Comparison of ENCODE assay signal across 23 cellular contexts in genomic region chr5:77866198-77866597, GRCh38.
DNase-seq lines count a peak whose midpoint lies in the region; ATAC-seq, FAIRE-seq and TF ChIP-seq lines count a peak whose summit lies in the region.
"Had no signal": no experiment of that assay in that cellular context is flagged by ENCODE, and none has a peak within 500 bp of the region (broad histone marks: within the 10 kb centered on the region; RNA-seq: fewer than 3 reads in every experiment).

No MANE protein-coding gene starts in this region.

- H3K4ac ChIP-seq in neuronal stem cell (ENCODE audit: low read length) = no peak overlapping the region

- no peaks in the 10 kb centered on the region for H3K79me1 ChIP-seq in neuronal stem cell (ENCODE audit: low read depth, low read length)

- H3K4me3 Mint-ChIP-seq in stimulated activated effector memory CD8-positive, alpha-beta T cell treated with anti-CD3 and anti-CD28 coated beads, Interleukin-12 subunit alpha, Interleukin-12 subunit beta, amount 100 ng/mL, for 72 hours = no peak overlapping the region
- H3K4me3 Mint-ChIP-seq: CD4-positive, alpha-beta T cell; CD8-positive, alpha-beta T cell had no signal

- H3K27ac Mint-ChIP-seq in stimulated activated effector memory CD8-positive, alpha-beta T cell treated with anti-CD3 and anti-CD28 coated beads, Interleukin-12 subunit alpha, Interleukin-12 subunit beta, amount 100 ng/mL, for 72 hours = no peak overlapping the region
- H3K27ac Mint-ChIP-seq: CD4-positive, alpha-beta T cell; CD8-positive, alpha-beta T cell had no signal

- no peaks in the 10 kb centered on the region for H3K4me1 Mint-ChIP-seq in stimulated activated effector memory CD8-positive, alpha-beta T cell treated with anti-CD3 and anti-CD28 coated beads, Interleukin-12 subunit alpha, Interleukin-12 subunit beta, amount 100 ng/mL, for 72 hours

- in situ Hi-C loops in transverse colon (cut with MboI; ENCODE audit: low pct_ligation_motif_present in 1 of 4, low pct_unique_long_range_greater_than_20kb in 1 of 4, low sequenced_read_pairs in 3 of 4) = no loop called here

- no peak for TF ChIP-seq EP300 in SK-N-SH (IDR thresholded peaks at IDR 0.05; ENCODE audit: borderline replicate concordance in 1 of 2, low read depth in 1 of 2, low read length in 1 of 2)
- TF ChIP-seq EP300 in transverse colon (IDR thresholded peaks at IDR 0.05; ENCODE audit: low read depth) = no peak

- H3K4me3 ChIP-seq in SK-N-SH (ENCODE audit: low read depth in 2 of 2, low read length in 1 of 2) (no peak overlapping the region), neuronal stem cell (ENCODE audit: low read length in 2 of 2) (no peak overlapping the region), transverse colon (no peak overlapping the region)
- H3K4me3 ChIP-seq: BLaER1 had no signal

- TF ChIP-seq POLR2A in transverse colon (IDR thresholded peaks at IDR 0.05) = no peak

- CTCF ChIA-PET in SK-N-SH (lab: Yijun Ruan, JAX) = no interaction called here

- H3K9me3 ChIP-seq in SK-N-SH = no peaks in the 10 kb centered on the region
- no peaks in the 10 kb centered on the region for H3K9me3 ChIP-seq in neuronal stem cell (replicated peaks in 1 of 2; ENCODE audit: control insufficient read depth in 2 of 2, insufficient read depth in 1 of 2, low read depth in 1 of 2, low read length in 2 of 2)
- H3K9me3 ChIP-seq in transverse colon = no peaks in the 10 kb centered on the region
- H3K9me3 ChIP-seq: BE2C, BLaER1, Caco-2 had no signal

- H2BK15ac ChIP-seq in neuronal stem cell (ENCODE audit: low read length) = no peak overlapping the region

- H3F3A ChIP-seq in SK-N-SH (replicated peaks; ENCODE audit: insufficient read depth) = no peaks in the 10 kb centered on the region

- no peak for TF ChIP-seq CTCF in SK-N-SH (IDR thresholded peaks at IDR 0.05)
- TF ChIP-seq CTCF in transverse colon (IDR thresholded peaks at IDR 0.05) = no peak

- no peak overlapping the region for H2AK5ac ChIP-seq in neuronal stem cell (ENCODE audit: low read depth, low read length)

- no peaks in the 10 kb centered on the region for H3K27me3 ChIP-seq in SK-N-SH (ENCODE audit: insufficient read depth)
- H3K27me3 ChIP-seq in neuronal stem cell (ENCODE audit: control insufficient read depth in 3 of 3, insufficient read depth in 3 of 3, low read depth in 1 of 3, low read length in 3 of 3) = peaks cover 0 to 87% (median 0%) of the 10 kb centered on the region in 3 experiments
- no peaks in the 10 kb centered on the region for H3K27me3 ChIP-seq in transverse colon
- H3K27me3 ChIP-seq: BE2C, BLaER1 had no signal

- no peak overlapping the region for H2AFZ ChIP-seq in SK-N-SH (ENCODE audit: low read depth)
- H2AFZ ChIP-seq in neuronal stem cell (ENCODE audit: low read length) = no peak overlapping the region

- H3K27ac ChIP-seq in SK-N-SH (ENCODE audit: low read depth in 2 of 2, low read length in 1 of 2) (no peak overlapping the region), neuronal stem cell (replicated peaks; ENCODE audit: low read length) (no peak overlapping the region), transverse colon (no peak overlapping the region)
- H3K27ac ChIP-seq: BLaER1 had no signal

- H3K4me2 ChIP-seq in SK-N-SH (no peak overlapping the region), neuronal stem cell (ENCODE audit: insufficient read depth, low read length, poor library complexity, severe bottlenecking) (no peak overlapping the region)
- H3K4me2 ChIP-seq: BLaER1 had no signal

- H3K9me2 ChIP-seq in SK-N-SH = no peaks in the 10 kb centered on the region

- H3K79me2 ChIP-seq in SK-N-SH (ENCODE audit: insufficient read depth) = no peaks in the 10 kb centered on the region

- peak overlapping the region; percentile 55 for H3K18ac ChIP-seq in neuronal stem cell (ENCODE audit: low read length)

- DNase-seq in SK-N-SH (peak; percentile 22), HTR-8/SVneo (ENCODE audit: insufficient read length, low spot score) (no peak), neuronal stem cell (ENCODE audit: low spot score) (no peak), transverse colon (no peak), GM19240 (ENCODE audit: insufficient read length, low spot score) (no peak), SKM-1 (lab: John Stamatoyannopoulos, UW; ENCODE audit: unreplicated experiment) (no peak)
- no peak for DNase-seq in stimulated activated effector memory CD8-positive, alpha-beta T cell treated with anti-CD3 and anti-CD28 coated beads, Interleukin-12 subunit alpha, Interleukin-12 subunit beta, amount 100 ng/mL, for 72 hours (ENCODE audit: low spot score in 2 of 2)
- DNase-seq: 8988T; ACHN; BE2C; C1 segment of cervical spinal cord; Caco-2; Calu3; CD4-positive, alpha-beta T cell; CD8-positive, alpha-beta T cell; DMS79 treated with DMSO at 0.1 percent for 48 hours; GF-D8 had no signal

- no peaks in the 10 kb centered on the region for H3K36me3 ChIP-seq in SK-N-SH (replicated peaks in 1 of 2; ENCODE audit: control insufficient read depth in 1 of 2, insufficient read depth in 2 of 2, low read length in 1 of 2)
- no peaks in the 10 kb centered on the region for H3K36me3 ChIP-seq in neuronal stem cell (replicated peaks in 1 of 2; ENCODE audit: control insufficient read depth in 2 of 2, insufficient read depth in 2 of 2, low read length in 2 of 2)
- no peaks in the 10 kb centered on the region for H3K36me3 ChIP-seq in transverse colon
- H3K36me3 ChIP-seq: BE2C, BLaER1 had no signal

- intact Hi-C loops in transverse colon (cut with DNase I; ENCODE audit: low total_unique reads) = no loop called here

- no peaks in the 10 kb centered on the region for H3K36me3 Mint-ChIP-seq in stimulated activated effector memory CD8-positive, alpha-beta T cell treated with anti-CD3 and anti-CD28 coated beads, Interleukin-12 subunit alpha, Interleukin-12 subunit beta, amount 100 ng/mL, for 72 hours
- H3K36me3 Mint-ChIP-seq: CD8-positive, alpha-beta T cell had no signal

- no peak overlapping the region for H3K23ac ChIP-seq in neuronal stem cell (ENCODE audit: low read depth, low read length, poor library complexity)

- ATAC-seq in SK-N-SH treated with all-trans-retinoic acid at 6 μM for 48 hours = no peak
- ATAC-seq in stimulated activated effector memory CD8-positive, alpha-beta T cell treated with anti-CD3 and anti-CD28 coated beads, Interleukin-12 subunit alpha, Interleukin-12 subunit beta, amount 100 ng/mL, for 72 hours = peak; percentile 15
- ATAC-seq: CD8-positive, alpha-beta T cell had no signal

- no peaks in the 10 kb centered on the region for H4K20me1 ChIP-seq in SK-N-SH (ENCODE audit: insufficient read depth)
- H4K20me1 ChIP-seq: BLaER1 had no signal

- POLR2A ChIA-PET in SK-N-SH (lab: Yijun Ruan, JAX) = no interaction called here

- peak; percentile 4 for FAIRE-seq in HTR-8/SVneo (lab: Jason Lieb, UNC)
- FAIRE-seq: A204.1, D721Med, G401.6, GM19239 had no signal

- H2BK5ac ChIP-seq in neuronal stem cell (ENCODE audit: low read length) = no peak overlapping the region

- no peaks in the 10 kb centered on the region for H3K9me3 Mint-ChIP-seq in stimulated activated effector memory CD8-positive, alpha-beta T cell treated with anti-CD3 and anti-CD28 coated beads, Interleukin-12 subunit alpha, Interleukin-12 subunit beta, amount 100 ng/mL, for 72 hours
- H3K9me3 Mint-ChIP-seq: CD4-positive, alpha-beta T cell; CD8-positive, alpha-beta T cell had no signal

- TF ChIP-seq RAD21 in SK-N-SH (IDR thresholded peaks at IDR 0.05; ENCODE audit: low read length) = no peak

- H3K4me1 ChIP-seq in SK-N-SH (ENCODE audit: control insufficient read depth in 1 of 2, insufficient read depth in 2 of 2, low read depth in 1 of 2, low read length in 1 of 2) = no peaks in the 10 kb centered on the region
- H3K4me1 ChIP-seq in neuronal stem cell (ENCODE audit: control insufficient read depth in 2 of 2, insufficient read depth in 1 of 2, low read depth in 1 of 2, low read length in 2 of 2) = peaks cover 0 to 2% of the 10 kb centered on the region in 2 donors
- H3K4me1 ChIP-seq in transverse colon = no peaks in the 10 kb centered on the region
- H3K4me1 ChIP-seq: BE2C, Caco-2 had no signal

- H3K9ac ChIP-seq in SK-N-SH (no peak overlapping the region), neuronal stem cell (ENCODE audit: low read depth, low read length, poor library complexity) (no peak overlapping the region)
- H3K9ac ChIP-seq: BLaER1 had no signal

- H2BK120ac ChIP-seq in neuronal stem cell (ENCODE audit: low read depth, low read length) = no peak overlapping the region

- no peak overlapping the region for H4K8ac ChIP-seq in neuronal stem cell (ENCODE audit: low read depth, low read length)

- H2BK12ac ChIP-seq in neuronal stem cell (ENCODE audit: low read length) = no peak overlapping the region

- H3K14ac ChIP-seq in neuronal stem cell (ENCODE audit: low read length) = no peak overlapping the region

- 48% methylated on average over 6 of the region's 7 CpGs for WGBS in SK-N-SH (ENCODE audit: low lambda C conversion rate)
- WGBS in neuronal stem cell (ENCODE audit: extremely low coverage in 2 of 2, insufficient read length in 2 of 2, insufficient replicate concordance in 1 of 2), 2 donors = no CpG with 5 or more reads among the region's 7 CpGs
- 83% methylated on average over 7 of the region's 7 CpGs; no CpG with 5 or more reads in 1 of the 2 donors for WGBS in transverse colon (ENCODE audit: low coverage in 1 of 2), 2 donors

- H4K91ac ChIP-seq in neuronal stem cell (ENCODE audit: low read depth, low read length, poor library complexity) = no peak overlapping the region

TF ChIP-seq in SK-N-SH, 30 proteins besides CTCF, POLR2A, EP300 and RAD21 (continues in another document):
- TF ChIP-seq FOSL2 (IDR thresholded peaks at IDR 0.05; ENCODE audit: borderline replicate concordance, low read depth) = no peak
- TF ChIP-seq SMC3 (IDR thresholded peaks at IDR 0.05; ENCODE audit: low read depth, low read length) = no peak
- TF ChIP-seq YY1 (IDR thresholded peaks at IDR 0.05; ENCODE audit: low read depth) = no peak
- no peak for TF ChIP-seq USF1 (IDR thresholded peaks at IDR 0.05; ENCODE audit: borderline replicate concordance, low read depth)

TF ChIP-seq in SK-N-SH treated with all-trans-retinoic acid at 6 μM for 48 hours, 23 proteins besides CTCF, POLR2A, EP300 and RAD21 (continues in another document):
- TF ChIP-seq ZNF8 (CRISPR knock-in tag; IDR thresholded peaks at IDR 0.05) (no peak), TCF4 (CRISPR knock-in tag; IDR thresholded peaks at IDR 0.05; ENCODE audit: borderline replicate concordance) (no peak), CSDC2 (CRISPR knock-in tag; IDR thresholded peaks at IDR 0.05) (no peak), TOX (CRISPR knock-in tag; IDR thresholded peaks at IDR 0.05; ENCODE audit: borderline replicate concordance) (no peak), OSR1 (CRISPR knock-in tag; IDR thresholded peaks at IDR 0.05) (no peak), RARB (CRISPR knock-in tag; IDR thresholded peaks at IDR 0.05) (no peak), ZNF565 (CRISPR knock-in tag; conservative IDR thresholded peaks at IDR 0.05; ENCODE audit: low read depth) (no peak)
